ENCODE assay signal across 8 cellular contexts in genomic region chr6:105601541-105602174, GRCh38.
A peak's percentile ranks its signal among the peaks of the same experiment; 100 is the strongest.
DNase-seq lines count a peak whose midpoint lies in the region; ATAC-seq and TF ChIP-seq lines count a peak whose summit lies in the region.

No MANE protein-coding gene starts in this region.

- peak overlapping the region; percentile 29 for H3K27ac ChIP-seq in colonic mucosa
- no peak overlapping the region for H3K27ac ChIP-seq in naive thymus-derived CD4-positive, alpha-beta T cell (ENCODE audit: low read depth, low read length)

- H3K4me1 Mint-ChIP-seq in activated naive CD4-positive, alpha-beta T cell treated with anti-CD3 and anti-CD28 coated beads for 36 hours (ENCODE audit: low read depth) = peaks cover 6% of the 10 kb centered on the region
- peaks cover 7% of the 10 kb centered on the region for H3K4me1 Mint-ChIP-seq in activated naive CD4-positive, alpha-beta T cell treated with anti-CD3 and anti-CD28 coated beads, Interleukin-2, amount 10 ng/mL, durations not matched to agents 7 days and 5 days
- H3K4me1 Mint-ChIP-seq in naive thymus-derived CD4-positive, alpha-beta T cell = peaks cover 0 to 18% (median 0%) of the 10 kb centered on the region in 7 donors
- H3K4me1 Mint-ChIP-seq in type B pancreatic cell (ENCODE audit: unreplicated experiment) = peaks cover 32% of the 10 kb centered on the region

- H3K27ac Mint-ChIP-seq in activated naive CD4-positive, alpha-beta T cell treated with anti-CD3 and anti-CD28 coated beads for 36 hours = peak overlapping the region; percentile 18
- no peak overlapping the region for H3K27ac Mint-ChIP-seq in activated naive CD4-positive, alpha-beta T cell treated with anti-CD3 and anti-CD28 coated beads, Interleukin-2, amount 10 ng/mL, durations not matched to agents 7 days and 5 days
- H3K27ac Mint-ChIP-seq in naive thymus-derived CD4-positive, alpha-beta T cell = peak overlapping the region in 1 of 9 donors; percentile 86
- H3K27ac Mint-ChIP-seq in type B pancreatic cell = peak overlapping the region; percentile 64

- no peaks in the 10 kb centered on the region for H3K36me3 ChIP-seq in colonic mucosa
- H3K36me3 ChIP-seq in naive thymus-derived CD4-positive, alpha-beta T cell (ENCODE audit: control insufficient read depth in 2 of 3, insufficient read depth in 3 of 3, low read length in 3 of 3) = no peaks in the 10 kb centered on the region

- no peak overlapping the region for H3K4me3 ChIP-seq in colonic mucosa
- no peak overlapping the region for H3K4me3 ChIP-seq in naive thymus-derived CD4-positive, alpha-beta T cell (ENCODE audit: low read length)

- no peak overlapping the region for H3K4me3 Mint-ChIP-seq in activated naive CD4-positive, alpha-beta T cell treated with anti-CD3 and anti-CD28 coated beads for 36 hours
- no peak overlapping the region for H3K4me3 Mint-ChIP-seq in activated naive CD4-positive, alpha-beta T cell treated with anti-CD3 and anti-CD28 coated beads, Interleukin-2, amount 10 ng/mL, durations not matched to agents 7 days and 5 days
- peak overlapping the region in 1 of 10 donors; percentile 67 for H3K4me3 Mint-ChIP-seq in naive thymus-derived CD4-positive, alpha-beta T cell
- no peak overlapping the region for H3K4me3 Mint-ChIP-seq in type B pancreatic cell

- peaks cover 7% of the 10 kb centered on the region for H3K27me3 Mint-ChIP-seq in activated naive CD4-positive, alpha-beta T cell treated with anti-CD3 and anti-CD28 coated beads for 36 hours (ENCODE audit: low read depth)
- H3K27me3 Mint-ChIP-seq in activated naive CD4-positive, alpha-beta T cell treated with anti-CD3 and anti-CD28 coated beads, Interleukin-2, amount 10 ng/mL, durations not matched to agents 7 days and 5 days = peaks cover 5% of the 10 kb centered on the region
- H3K27me3 Mint-ChIP-seq in naive thymus-derived CD4-positive, alpha-beta T cell = peaks cover 2 to 11% (median 5%) of the 10 kb centered on the region in 5 donors
- H3K27me3 Mint-ChIP-seq in type B pancreatic cell = no peaks in the 10 kb centered on the region

- H3K9me3 Mint-ChIP-seq in activated naive CD4-positive, alpha-beta T cell treated with anti-CD3 and anti-CD28 coated beads for 36 hours = no peaks in the 10 kb centered on the region
- no peaks in the 10 kb centered on the region for H3K9me3 Mint-ChIP-seq in activated naive CD4-positive, alpha-beta T cell treated with anti-CD3 and anti-CD28 coated beads, Interleukin-2, amount 10 ng/mL, durations not matched to agents 7 days and 5 days
- peaks cover 0 to 12% (median 0%) of the 10 kb centered on the region in 11 donors for H3K9me3 Mint-ChIP-seq in naive thymus-derived CD4-positive, alpha-beta T cell
- H3K9me3 Mint-ChIP-seq in type B pancreatic cell = peaks cover 20% of the 10 kb centered on the region

- no peak overlapping the region for H3K9ac ChIP-seq in colonic mucosa (ENCODE audit: low read depth in 2 of 2, low read length in 2 of 2)

- H3K9me3 ChIP-seq in colonic mucosa = no peaks in the 10 kb centered on the region
- H3K9me3 ChIP-seq in naive thymus-derived CD4-positive, alpha-beta T cell (ENCODE audit: control insufficient read depth in 2 of 3, low read length in 3 of 3) = no peaks in the 10 kb centered on the region

- no peaks in the 10 kb centered on the region for H3K36me3 Mint-ChIP-seq in activated naive CD4-positive, alpha-beta T cell treated with anti-CD3 and anti-CD28 coated beads for 36 hours (ENCODE audit: low read depth)
- no peaks in the 10 kb centered on the region for H3K36me3 Mint-ChIP-seq in activated naive CD4-positive, alpha-beta T cell treated with anti-CD3 and anti-CD28 coated beads, Interleukin-2, amount 10 ng/mL, durations not matched to agents 7 days and 5 days
- H3K36me3 Mint-ChIP-seq in naive thymus-derived CD4-positive, alpha-beta T cell = peaks cover 0 to 28% (median 0%) of the 10 kb centered on the region in 5 donors
- no peaks in the 10 kb centered on the region for H3K36me3 Mint-ChIP-seq in type B pancreatic cell

- peak; percentile 40 for DNase-seq in activated naive CD4-positive, alpha-beta T cell treated with anti-CD3 and anti-CD28 coated beads for 36 hours
- DNase-seq in activated naive CD4-positive, alpha-beta T cell treated with anti-CD3 and anti-CD28 coated beads, Interleukin-2, amount 10 ng/mL, durations not matched to agents 7 days and 5 days = no peak
- DNase-seq in RPMI8226 (peak; percentile 52), colonic mucosa (peak; percentile 44), type B pancreatic cell (ENCODE audit: extremely low spot score, unreplicated experiment) (no peak), DMS79 treated with DMSO at 0.1 percent for 48 hours (lab: John Stamatoyannopoulos, UW) (no peak)
- peak in 1 of 9 donors; percentile 40 for DNase-seq in naive thymus-derived CD4-positive, alpha-beta T cell

- H3K4me1 ChIP-seq in colonic mucosa = peaks cover under 1% of the 10 kb centered on the region
- H3K4me1 ChIP-seq in naive thymus-derived CD4-positive, alpha-beta T cell (ENCODE audit: control insufficient read depth in 2 of 2, insufficient read depth in 2 of 2, low read length in 2 of 2) = peaks cover 0 to 3% of the 10 kb centered on the region in 2 donors

- intact Hi-C loops in activated naive CD4-positive, alpha-beta T cell treated with anti-CD3 and anti-CD28 coated beads for 36 hours (cut with micrococcal nuclease) = no loop called here
- intact Hi-C loops in colonic mucosa (cut with DNase I) = no loop called here
- intact Hi-C loops in naive thymus-derived CD4-positive, alpha-beta T cell (cut with micrococcal nuclease) = loop anchor here in 1 of 2 donors (2.0 kb wide), 1 partner anchor 45 kb away; no protein-coding TSS in a partner anchor

- no peak for TF ChIP-seq CTCF in colonic mucosa (IDR thresholded peaks at IDR 0.05)
- TF ChIP-seq CTCF in type B pancreatic cell (conservative IDR thresholded peaks at IDR 0.05) = no peak

- CTCF ChIA-PET in activated naive CD4-positive, alpha-beta T cell treated with anti-CD3 and anti-CD28 coated beads for 36 hours (lab: Charles Lee) = interaction anchor here (0.7 kb wide), 1 partner anchor 11 kb away, joined by 3 read pairs; no protein-coding TSS in a partner anchor
- CTCF ChIA-PET in activated naive CD4-positive, alpha-beta T cell treated with anti-CD3 and anti-CD28 coated beads, Interleukin-2, amount 10 ng/mL, durations not matched to agents 7 days and 5 days (lab: Charles Lee) = no interaction called here
- CTCF ChIA-PET in naive thymus-derived CD4-positive, alpha-beta T cell (lab: Charles Lee) = no interaction called here

- no peaks in the 10 kb centered on the region for H3K27me3 ChIP-seq in colonic mucosa
- H3K27me3 ChIP-seq in naive thymus-derived CD4-positive, alpha-beta T cell (ENCODE audit: control insufficient read depth in 2 of 2, insufficient read depth in 2 of 2, low read length in 2 of 2) = no peaks in the 10 kb centered on the region

- POLR2A ChIA-PET in naive thymus-derived CD4-positive, alpha-beta T cell (lab: Charles Lee) = no interaction called here

- peak; percentile 89 for ATAC-seq in HG02973 (IDR thresholded peaks at IDR 0.05; ENCODE audit: unreplicated experiment)
- ATAC-seq in naive thymus-derived CD4-positive, alpha-beta T cell = peak; percentile 75

Comparison
In these comparisons a context has a peak if more than half of its experiments do, and no peak if none do; other contexts are left out.
1. DNase-seq: peak in activated naive CD4-positive, alpha-beta T cell treated with anti-CD3 and anti-CD28 coated beads for 36 hours (single experiment), RPMI8226 (single experiment) and colonic mucosa (single experiment); none in activated naive CD4-positive, alpha-beta T cell treated with anti-CD3 and anti-CD28 coated beads, Interleukin-2, amount 10 ng/mL, durations not matched to agents 7 days and 5 days (single experiment), type B pancreatic cell (single experiment) and DMS79 treated with DMSO at 0.1 percent for 48 hours (single experiment).